23 cellular contexts compared by ENCODE assay signal in the genomic region with DNA sequence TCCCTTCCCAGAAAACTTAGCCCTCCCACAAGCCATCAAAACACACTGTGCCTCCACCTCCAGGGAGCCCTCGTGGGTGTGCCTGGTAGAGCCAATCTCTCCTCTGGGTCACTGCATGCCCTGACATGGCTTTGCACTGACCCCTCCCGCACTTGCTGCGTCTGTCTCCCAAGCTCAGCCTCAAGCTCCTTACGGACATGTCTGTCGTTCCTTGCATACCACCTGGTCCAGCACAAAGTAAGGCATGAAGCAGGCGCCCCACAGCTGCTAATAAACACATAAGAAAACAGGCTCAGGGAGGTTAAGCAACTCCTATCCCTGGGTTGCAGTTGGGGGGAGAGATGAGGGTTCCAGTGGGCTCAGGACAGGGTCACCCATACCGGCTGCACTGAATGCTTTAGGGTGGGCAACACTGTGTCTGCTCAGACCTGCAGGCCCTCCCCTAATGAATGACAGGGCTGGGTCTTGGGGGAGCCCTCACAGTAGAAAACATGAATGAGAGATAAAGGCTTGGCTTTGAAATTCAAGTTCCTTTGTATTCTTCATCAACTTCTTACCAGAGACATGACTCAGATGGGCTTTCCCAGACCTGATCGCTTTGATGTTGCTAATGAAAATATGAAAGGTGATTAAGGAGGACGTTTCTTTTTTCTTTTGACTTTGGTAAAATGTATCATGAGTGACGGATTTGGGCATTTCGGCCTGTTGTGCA. TPM values are rescaled to one million over a fixed set of nuclear protein-coding genes. Genes with fewer than 3 reads are reported as not detected.
A peak's percentile ranks its signal among the peaks of the same experiment; 100 is the strongest.
DNase-seq lines count a peak whose midpoint lies in the region; ATAC-seq and FAIRE-seq lines count a peak whose summit lies in the region.
"Had no signal": no experiment of that assay in that cellular context is flagged by ENCODE, and none has a peak within 500 bp of the region (broad histone marks: within the 10 kb centered on the region; RNA-seq: fewer than 3 reads in every experiment).

No MANE protein-coding gene starts in this region.

- ATAC-seq in activated T-helper 17 cell treated with anti-CD3 and anti-CD28 coated beads, Interleukin-2, amount 50 U/mL, for 72 hours (replicated peaks): peak; percentile 57
- ATAC-seq in stimulated activated naive B cell treated with anti-CD40 and anti-IgM and Interleukin-4, amounts not matched to agents 10 μg/mL and 1 μg/mL and 100 μg/mL, for 72 hours (replicated peaks): no peak
- no peak for ATAC-seq in GM18519 (IDR thresholded peaks at IDR 0.05; ENCODE audit: low FRiP score, unreplicated experiment)

- DNase-seq in stimulated activated CD4-positive, alpha-beta T cell treated with anti-CD3 and anti-CD28 coated beads, Interleukin-4, amount 100 ng/mL, for 24 hours: peak; percentile 19
- no peak for DNase-seq in stimulated activated CD4-positive, alpha-beta T cell treated with anti-CD3 and anti-CD28 coated beads, Interleukin-4, amount 100 ng/mL, for 1 hour
- DNase-seq in epithelial cell of prostate (ENCODE audit: low read depth, low spot score) (no peak), AML-193 (lab: John Stamatoyannopoulos, UW) (no peak), GM19239 (ENCODE audit: insufficient read length, low spot score) (no peak)
- DNase-seq in stimulated activated naive B cell treated with anti-CD40 and anti-IgM and Interleukin-4, amounts not matched to agents 10 μg/mL and 1 μg/mL and 100 μg/mL, for 72 hours: no peak
- DNase-seq: aorta; CD4-positive, alpha-beta T cell; central memory CD4-positive, alpha-beta T cell; natural killer cell; NCI-H1105 treated with DMSO at 0.1 percent for 48 hours; SK-N-SH; WERI-Rb-1 had no signal

- no peak for FAIRE-seq in GM19239 (lab: Jason Lieb, UNC)
- FAIRE-seq: endometrium, keratinocyte had no signal

- H3K4me1 Mint-ChIP-seq in activated T-helper 17 cell treated with anti-CD3 and anti-CD28 coated beads, Interleukin-2, amount 50 U/mL, for 72 hours: peaks cover 3% of the 10 kb centered on the region
- no peaks in the 10 kb centered on the region for H3K4me1 Mint-ChIP-seq in stimulated activated naive B cell treated with anti-CD40 and anti-IgM and Interleukin-4, amounts not matched to agents 10 μg/mL and 1 μg/mL and 100 μg/mL, for 72 hours
- H3K4me1 Mint-ChIP-seq: natural killer cell had no signal

- no peak overlapping the region for H3K27ac Mint-ChIP-seq in activated T-helper 17 cell treated with anti-CD3 and anti-CD28 coated beads, Interleukin-2, amount 50 U/mL, for 72 hours
- peak overlapping the region; percentile 2 for H3K27ac Mint-ChIP-seq in stimulated activated naive B cell treated with anti-CD40 and anti-IgM and Interleukin-4, amounts not matched to agents 10 μg/mL and 1 μg/mL and 100 μg/mL, for 72 hours
- H3K27ac Mint-ChIP-seq: CD4-positive, alpha-beta T cell; dendritic cell treated with granulocyte-macrophage colony-stimulating factor and Interleukin-4, amounts not matched to agents 40 ng/mL and 50 ng/mL, for 4 days; natural killer cell had no signal

- H3K27me3 Mint-ChIP-seq in activated T-helper 17 cell treated with anti-CD3 and anti-CD28 coated beads, Interleukin-2, amount 50 U/mL, for 72 hours: peaks cover 22% of the 10 kb centered on the region
- peaks cover 15 to 33% of the 10 kb centered on the region in 2 donors for H3K27me3 Mint-ChIP-seq in stimulated activated naive B cell treated with anti-CD40 and anti-IgM and Interleukin-4, amounts not matched to agents 10 μg/mL and 1 μg/mL and 100 μg/mL, for 72 hours

- no peaks in the 10 kb centered on the region for H3K9me3 Mint-ChIP-seq in activated T-helper 17 cell treated with anti-CD3 and anti-CD28 coated beads, Interleukin-2, amount 50 U/mL, for 72 hours
- no peaks in the 10 kb centered on the region for H3K9me3 Mint-ChIP-seq in stimulated activated naive B cell treated with anti-CD40 and anti-IgM and Interleukin-4, amounts not matched to agents 10 μg/mL and 1 μg/mL and 100 μg/mL, for 72 hours
- H3K9me3 Mint-ChIP-seq: CD4-positive, alpha-beta T cell; dendritic cell treated with granulocyte-macrophage colony-stimulating factor and Interleukin-4, amounts not matched to agents 40 ng/mL and 50 ng/mL, for 4 days; natural killer cell had no signal

- peak overlapping the region; percentile 20 for H3K27ac ChIP-seq in epithelial cell of prostate
- H3K27ac ChIP-seq: tibial nerve, WERI-Rb-1 had no signal

- no peaks in the 10 kb centered on the region for H3K36me3 Mint-ChIP-seq in activated T-helper 17 cell treated with anti-CD3 and anti-CD28 coated beads, Interleukin-2, amount 50 U/mL, for 72 hours (ENCODE audit: low read depth)
- no peaks in the 10 kb centered on the region for H3K36me3 Mint-ChIP-seq in stimulated activated naive B cell treated with anti-CD40 and anti-IgM and Interleukin-4, amounts not matched to agents 10 μg/mL and 1 μg/mL and 100 μg/mL, for 72 hours
- H3K36me3 Mint-ChIP-seq: natural killer cell had no signal

- H3K4me3 Mint-ChIP-seq in activated T-helper 17 cell treated with anti-CD3 and anti-CD28 coated beads, Interleukin-2, amount 50 U/mL, for 72 hours: no peak overlapping the region
- no peak overlapping the region for H3K4me3 Mint-ChIP-seq in stimulated activated naive B cell treated with anti-CD40 and anti-IgM and Interleukin-4, amounts not matched to agents 10 μg/mL and 1 μg/mL and 100 μg/mL, for 72 hours
- H3K4me3 Mint-ChIP-seq: CD4-positive, alpha-beta T cell; dendritic cell treated with granulocyte-macrophage colony-stimulating factor and Interleukin-4, amounts not matched to agents 40 ng/mL and 50 ng/mL, for 4 days; natural killer cell had no signal

RNA-seq across cellular contexts. Expression of gene PHF21B, which starts 38.0 kb away (rescaled TPM):
- total RNA-seq in activated T-helper 17 cell treated with anti-CD3 and anti-CD28 coated beads, Interleukin-2, amount 50 U/mL, for 72 hours: not detected
- total RNA-seq: CD4-positive, alpha-beta T cell; HT-29; liver; M059J; natural killer cell; T-helper 2 cell treated with Interferon-gamma antibody and Interleukin-4, amounts not matched to agents 100 ng/mL and 5 ng/mL, for 36 hours had no signal
